ENCODE assay signal across 17 cellular contexts in genomic region chr20:17648306-17648646, GRCh38. TPM values are rescaled to one million over a fixed set of nuclear protein-coding genes. Genes with fewer than 3 reads are reported as not detected.
DNase-seq lines count a peak whose midpoint lies in the region; ATAC-seq and TF ChIP-seq lines count a peak whose summit lies in the region.
"Had no signal": no experiment of that assay in that cellular context is flagged by ENCODE, and none has a peak within 500 bp of the region (broad histone marks: within the 10 kb centered on the region; RNA-seq: fewer than 3 reads in every experiment).

No MANE protein-coding gene starts in this region.

- no peaks in the 10 kb centered on the region for H4K20me1 ChIP-seq in Loucy (ENCODE audit: insufficient read depth, low read length, poor library complexity, severe bottlenecking)

- ATAC-seq in right lobe of liver (peak; percentile 36 to 60 (median 54)), HG02759 (IDR thresholded peaks at IDR 0.05; ENCODE audit: unreplicated experiment) (no peak), HG02973 (IDR thresholded peaks at IDR 0.05; ENCODE audit: unreplicated experiment) (no peak)
- ATAC-seq: HCT116 had no signal

- H3K9ac ChIP-seq in Loucy (ENCODE audit: low read depth, low read length, poor library complexity, severe bottlenecking), result peak overlapping the region; percentile 47

- H3K4me2 ChIP-seq in Loucy (ENCODE audit: low read depth, low read length, poor library complexity, severe bottlenecking), result peak overlapping the region; percentile 36

- peaks cover 52% of the 10 kb centered on the region; the same call in 1 of the 2 replicates for H3K79me2 ChIP-seq in Loucy (ENCODE audit: insufficient read depth, low read length)

- H3F3A ChIP-seq in Loucy (ENCODE audit: low read depth), result no peaks in the 10 kb centered on the region

- TF ChIP-seq CTCF in Loucy (conservative IDR thresholded peaks at IDR 0.05; ENCODE audit: low read length) (no peak), right lobe of liver (IDR thresholded peaks at IDR 0.05) (no peak), spleen (IDR thresholded peaks at IDR 0.05 in 8 of 11, conservative IDR thresholded peaks at IDR 0.05 in 3 of 11) (no peak), esophagus squamous epithelium (IDR thresholded peaks at IDR 0.05) (no peak)

- H3K4me1 ChIP-seq in Loucy (ENCODE audit: insufficient read depth, low read length, poor library complexity, severe bottlenecking) (peaks cover 36% of the 10 kb centered on the region), right lobe of liver (peaks cover 0 to 88% (median 46%) of the 10 kb centered on the region in 4 donors), spleen (peaks cover 36 to 87% (median 63%) of the 10 kb centered on the region in 6 donors), esophagus squamous epithelium (peaks cover 4 to 93% (median 20%) of the 10 kb centered on the region in 3 donors)

- peak overlapping the region in 1 of 3 donors; percentile 46 for H3K27ac ChIP-seq in right lobe of liver
- H3K27ac ChIP-seq in spleen, result peak overlapping the region in 5 of 8 donors; percentile 34 to 69 (median 63)
- H3K27ac ChIP-seq in esophagus squamous epithelium, result peak overlapping the region in 1 of 4 donors; percentile 18
- H3K27ac ChIP-seq: colonic mucosa, SK-N-MC had no signal

- no peak for TF ChIP-seq POLR2A in right lobe of liver (IDR thresholded peaks at IDR 0.05)
- no peak for TF ChIP-seq POLR2A in spleen (IDR thresholded peaks at IDR 0.05)
- TF ChIP-seq POLR2A in esophagus squamous epithelium (IDR thresholded peaks at IDR 0.05), result no peak

- H3K4me3 ChIP-seq in Loucy (ENCODE audit: low read length, poor library complexity, severe bottlenecking) (peak overlapping the region; percentile 13), right lobe of liver (no peak overlapping the region), spleen (no peak overlapping the region), esophagus squamous epithelium (no peak overlapping the region)
- H3K4me3 ChIP-seq: colonic mucosa, SK-N-MC, skin epidermis had no signal

- H3K27me3 ChIP-seq in Loucy (ENCODE audit: insufficient read depth, low read length, poor library complexity, severe bottlenecking) (no peaks in the 10 kb centered on the region), right lobe of liver (no peaks in the 10 kb centered on the region), spleen (replicated peaks in 1 of 7) (no peaks in the 10 kb centered on the region), esophagus squamous epithelium (no peaks in the 10 kb centered on the region)
- H3K27me3 ChIP-seq: colonic mucosa had no signal

- no peaks in the 10 kb centered on the region for H3K9me3 ChIP-seq in Loucy (ENCODE audit: insufficient read depth, low read depth, low read length)
- no peaks in the 10 kb centered on the region for H3K9me3 ChIP-seq in right lobe of liver
- H3K9me3 ChIP-seq in spleen, result no peaks in the 10 kb centered on the region
- no peaks in the 10 kb centered on the region for H3K9me3 ChIP-seq in esophagus squamous epithelium
- H3K9me3 ChIP-seq: colonic mucosa had no signal

- H3K36me3 ChIP-seq in Loucy (ENCODE audit: insufficient read depth, low read length) (no peaks in the 10 kb centered on the region; the same call in 1 of the 2 replicates), right lobe of liver (peaks cover 0 to 5% (median 0%) of the 10 kb centered on the region in 4 donors), spleen (peaks cover 0 to 24% (median 0%) of the 10 kb centered on the region in 6 donors), esophagus squamous epithelium (peaks cover 0 to 14% (median 0%) of the 10 kb centered on the region in 3 donors)
- H3K36me3 ChIP-seq: colonic mucosa had no signal

- DNase-seq in amniotic epithelial cell (ENCODE audit: low read depth) (peak; percentile 15), right lobe of liver (peak in 2 of 3 donors; percentile 55 to 71), spleen (peak; percentile 88), NAMALWA (ENCODE audit: low spot score) (no peak), esophagus squamous epithelium (lab: John Stamatoyannopoulos, UW) (no peak)
- DNase-seq: activated CD4-positive, alpha-beta T cell treated with anti-CD3 and anti-CD28 coated beads, Interleukin-2, amount 10 ng/mL, durations not matched to agents 24 days and 14 days; activated naive CD4-positive, alpha-beta T cell treated with Interleukin-2 at 50 U/mL for 16 hours; colonic mucosa; NCI-H510A had no signal

- no peak overlapping the region for H2AFZ ChIP-seq in Loucy (ENCODE audit: low read length)

- intact Hi-C loops in right lobe of liver (cut with DNase I) (no loop called here), spleen (cut with DNase I; ENCODE audit: low total_unique reads) (no loop called here), esophagus squamous epithelium (cut with DNase I) (no loop called here)

- no peaks in the 10 kb centered on the region for H3K9me2 ChIP-seq in Loucy (replicated peaks; ENCODE audit: low read depth, low read length)

- WGBS in right lobe of liver (ENCODE audit: insufficient coverage, low coverage, low lambda C conversion rate, missing lambda C conversion rate), result 46% methylated on average over 5 of the region's 10 CpGs
- WGBS in spleen, 5 donors, result 18 to 61% (median 34%) methylated on average over 8 to 10 of the region's 10 CpGs
- WGBS in esophagus squamous epithelium, 2 donors, result 59 to 79% methylated on average over 8 to 9 of the region's 10 CpGs

RNA-seq across cellular contexts. Expression of gene RRBP1, which starts 33.8 kb away (rescaled TPM):
- total RNA-seq in right lobe of liver (100 to 1,000 TPM; 121 to 274 (median 193) TPM), spleen (100 to 1,000 TPM in 6 of 7 donors, 10 to 100 TPM in 1; 78.8 to 164 (median 122) TPM), esophagus squamous epithelium (100 to 1,000 TPM in 1 of 4 donors, 10 to 100 TPM in 3; 61.4 to 128 (median 72.7) TPM)
- 10 to 100 TPM; 17.0 to 27.3 (median 21.7) TPM for polyA plus RNA-seq in spleen

RNA-seq across cellular contexts. Expression of gene BANF2, which starts 51.5 kb away (rescaled TPM):
- not detected for total RNA-seq in right lobe of liver
- total RNA-seq in spleen, result not detected
- polyA plus RNA-seq in spleen, result not detected
- not detected for total RNA-seq in esophagus squamous epithelium
- total RNA-seq: activated CD4-positive, alpha-beta T cell treated with anti-CD3 and anti-CD28 coated beads, Interleukin-2, amount 10 ng/mL, durations not matched to agents 24 days and 14 days; colonic mucosa; frontal cortex; lower leg skin had no signal

Comparison
In these comparisons a context has a peak if more than half of its experiments do, and no peak if none do; other contexts are left out.
1. DNase-seq: peak in amniotic epithelial cell (single experiment), right lobe of liver (2 of 3) and spleen (single experiment); none in NAMALWA (single experiment) and esophagus squamous epithelium (single experiment).
2. ATAC-seq: peak in right lobe of liver (4 of 4); none in HG02759 (single experiment) and HG02973 (single experiment).